In genomic region chr19:55304980-55305379, GRCh38 we compare ENCODE assay signal across 17 cellular contexts. TPM values are rescaled to one million over a fixed set of nuclear protein-coding genes. Genes with fewer than 3 reads are reported as not detected.
DNase-seq lines count a peak whose midpoint lies in the region; ATAC-seq, FAIRE-seq and TF ChIP-seq lines count a peak whose summit lies in the region.
"Had no signal": no experiment of that assay in that cellular context is flagged by ENCODE, and none has a peak within 500 bp of the region (broad histone marks: within the 10 kb centered on the region; RNA-seq: fewer than 3 reads in every experiment).

No MANE protein-coding gene starts in this region.

- DNase-seq in HepG2 (ENCODE audit: low spot score) (no peak), right lobe of liver (no peak), foreskin keratinocyte (no peak), SK-N-DZ (ENCODE audit: low spot score) (no peak)
- DNase-seq in stimulated activated CD8-positive, alpha-beta memory T cell treated with anti-CD3 and anti-CD28 coated beads, Interleukin-4, amount 100 ng/mL, for 48 hours = no peak
- no peak for DNase-seq in activated CD4-positive, alpha-beta T cell treated with anti-CD3 and anti-CD28 coated beads for 48 hours
- DNase-seq: NCI-H2029 treated with DMSO at 0.1 percent for 48 hours had no signal

- no peak for TF ChIP-seq CTCF in HepG2 (CRISPR knock-in tag; IDR thresholded peaks at IDR 0.05)
- no peak for TF ChIP-seq CTCF in right lobe of liver (IDR thresholded peaks at IDR 0.05)
- no peak for TF ChIP-seq CTCF in foreskin keratinocyte (conservative IDR thresholded peaks at IDR 0.05)

- intact Hi-C loops in HepG2 (cut with micrococcal nuclease; ENCODE audit: unreplicated experiment) = no loop called here
- intact Hi-C loops in right lobe of liver (cut with DNase I) = loop anchor here in 1 of 2 donors (10.0 kb wide), 1 partner anchor 100 kb away; the partner anchor contains the start of gene UBE2S

- in situ Hi-C loops in HepG2 (cut with HindIII; ENCODE audit: extremely low pct_ligation_motif_present, low pct_unique_long_range_greater_than_20kb) = loop anchor here (5.0 kb wide), 1 partner anchor 112 kb away; no protein-coding TSS in a partner anchor

- no TSS peak for BruUV-seq in HepG2 (replicated peaks; lab: Mats Ljungman, UMichigan)

- no peak overlapping the region for H3K4me2 ChIP-seq in HepG2 (ENCODE audit: low read depth, low read length)

- no peak for FAIRE-seq in HepG2 (lab: Jason Lieb, UNC)
- FAIRE-seq: G401.6, HTR-8/SVneo had no signal

- no peak overlapping the region for H3K4me3 ChIP-seq in HepG2 (replicated peaks in 1 of 3; ENCODE audit: insufficient read depth in 1 of 3, low read depth in 2 of 3, low read length in 3 of 3)
- no peak overlapping the region for H3K4me3 ChIP-seq in right lobe of liver
- H3K4me3 ChIP-seq: SJSA1 had no signal

- WGBS in HepG2 (ENCODE audit: low lambda C conversion rate) = 61% methylated on average over 10 of the region's 14 CpGs
- WGBS in right lobe of liver (ENCODE audit: insufficient coverage, low coverage, low lambda C conversion rate, missing lambda C conversion rate) = 76% methylated on average over 10 of the region's 14 CpGs

- TF ChIP-seq EP300 in HepG2 (IDR thresholded peaks at IDR 0.05; ENCODE audit: low read depth in 2 of 2, low read length in 2 of 2) = no peak
- no peak for TF ChIP-seq EP300 in HepG2 (CRISPR knock-in tag; IDR thresholded peaks at IDR 0.05; ENCODE audit: borderline replicate concordance)

- H3K36me3 ChIP-seq in HepG2 (replicated peaks in 1 of 2; ENCODE audit: control insufficient read depth in 1 of 2, insufficient read depth in 2 of 2, low read length in 2 of 2) (no peaks in the 10 kb centered on the region), right lobe of liver (no peaks in the 10 kb centered on the region)

- H3K27ac ChIP-seq in HepG2 (ENCODE audit: extremely low read length, insufficient read depth, low read length) = no peak overlapping the region
- H3K27ac ChIP-seq in right lobe of liver = no peak overlapping the region
- no peak overlapping the region for H3K27ac ChIP-seq in foreskin keratinocyte
- H3K27ac ChIP-seq: SJSA1 had no signal

- POLR2A ChIA-PET in HepG2 (lab: Yijun Ruan, JAX) = no interaction called here

- peaks cover 23% of the 10 kb centered on the region for H3K4me1 ChIP-seq in HepG2 (ENCODE audit: insufficient read depth, low read length)
- no peaks in the 10 kb centered on the region for H3K4me1 ChIP-seq in right lobe of liver
- H3K4me1 ChIP-seq in foreskin keratinocyte = no peaks in the 10 kb centered on the region

- H3K27me3 ChIP-seq in HepG2 (ENCODE audit: control insufficient read depth in 1 of 2, insufficient read depth in 2 of 2, low read length in 2 of 2) = peaks cover 0 to 10% of the 10 kb centered on the region in 2 experiments; a peak in 2 of 5 replicates
- no peaks in the 10 kb centered on the region for H3K27me3 ChIP-seq in right lobe of liver
- no peaks in the 10 kb centered on the region for H3K27me3 ChIP-seq in foreskin keratinocyte
- H3K27me3 ChIP-seq: SJSA1 had no signal

- no peak for ATAC-seq in HepG2
- no peak for ATAC-seq in right lobe of liver
- ATAC-seq in foreskin keratinocyte = peak; percentile 5

- TF ChIP-seq POLR2A in HepG2 (IDR thresholded peaks at IDR 0.05; ENCODE audit: insufficient read depth in 1 of 2, low read depth in 2 of 2, low read length in 2 of 2) (no peak), right lobe of liver (IDR thresholded peaks at IDR 0.05) (no peak)

- TF ChIP-seq RAD21 in HepG2 (CRISPR knock-in tag; IDR thresholded peaks at IDR 0.05) = no peak

- no peaks in the 10 kb centered on the region for H3K79me2 ChIP-seq in HepG2 (ENCODE audit: insufficient read depth, low read length)

- no peaks in the 10 kb centered on the region for H4K20me1 ChIP-seq in HepG2 (ENCODE audit: insufficient read depth, low read length)

- CTCF ChIA-PET in HepG2 (lab: Yijun Ruan, JAX; ENCODE audit: low intra/inter-chr PET ratio, low total read pairs) = no interaction called here

- no peak overlapping the region for H2AFZ ChIP-seq in HepG2 (ENCODE audit: low read length)

- H3K9me3 ChIP-seq in HepG2 (ENCODE audit: low read length) (no peaks in the 10 kb centered on the region), right lobe of liver (no peaks in the 10 kb centered on the region)
- H3K9me3 ChIP-seq: Caco-2, SJSA1 had no signal

- no peak overlapping the region for H3K9ac ChIP-seq in HepG2 (ENCODE audit: insufficient read depth, low read depth, low read length)

RNA-seq across cellular contexts. Expression of gene TMEM150B, which starts 20.2 kb away (rescaled TPM):
- total RNA-seq in HepG2 (2016; rRNA removed; fragmentation: Illumina TruSeq; extraction: Trizol) (0.74 and 1.3 TPM in 2 replicates), right lobe of liver (1 to 10 TPM; 1.1 to 5.6 (median 2.2) TPM), foreskin keratinocyte (not detected in 2 replicates)
- 0.79 and 1.0 TPM in 2 replicates for total RNA-seq in HepG2 (2016; cell fraction: cytosol; rRNA removed; fragmentation: Illumina TruSeq; extraction: Trizol; ENCODE audit: low read depth)
- total RNA-seq in HepG2 (2016; cell fraction: insoluble cytoplasmic fraction; rRNA removed; fragmentation: Illumina TruSeq; extraction: Trizol) = 0.70 and 1.0 TPM in 2 replicates
- total RNA-seq in HepG2 (2016; cell fraction: membrane; rRNA removed; fragmentation: Illumina TruSeq; extraction: Trizol) = 0.62 and 0.77 TPM in 2 replicates
- 0.84 and 1.5 TPM in 2 replicates for total RNA-seq in HepG2 (2016; cell fraction: nucleus; rRNA removed; fragmentation: Illumina TruSeq; extraction: Trizol)
- polyA plus RNA-seq in HepG2 (2011; rRNA removed) (1.8 and 2.9 TPM in 2 replicates), foreskin keratinocyte (not detected in 2 replicates)
- polyA plus RNA-seq in HepG2 (2011; cell fraction: cytosol; rRNA removed) = 2.4 and 2.5 TPM in 2 replicates
- polyA plus RNA-seq in HepG2 (2011; cell fraction: nucleus; rRNA removed) = 6.2 and 7.0 TPM in 2 replicates
- 3.3 and 3.4 TPM in 2 replicates for polyA plus RNA-seq in HepG2 (2012)
- 0.33 and 0.50 TPM in 2 replicates for polyA plus RNA-seq in HepG2 (2016; cell fraction: cytosol; fragmentation: Illumina TruSeq; extraction: Trizol; ENCODE audit: low read depth)
- 0.37 and 0.74 TPM in 2 replicates for polyA plus RNA-seq in HepG2 (2016; cell fraction: insoluble cytoplasmic fraction; fragmentation: Illumina TruSeq; extraction: Trizol; ENCODE audit: low read depth)
- polyA plus RNA-seq in HepG2 (2016; cell fraction: membrane; fragmentation: Illumina TruSeq; extraction: Trizol; ENCODE audit: low read depth) = 0.28 and 1.2 TPM in 2 replicates
- 1.7 and 1.9 TPM in 2 replicates for polyA plus RNA-seq in HepG2 (2016; cell fraction: nucleus; fragmentation: Illumina TruSeq; extraction: Trizol; ENCODE audit: insufficient read depth, low read depth)
- 5.1 TPM in 1 of 2 replicates, not detected in the other for polyA minus RNA-seq in HepG2 (2011; rRNA and poly(A)+ RNA removed; ENCODE audit: low replicate concordance)
- polyA minus RNA-seq in HepG2 (2011; cell fraction: cytosol; rRNA and poly(A)+ RNA removed) = 1.9 and 2.7 TPM in 2 replicates
- polyA minus RNA-seq in HepG2 (2011; cell fraction: nucleus; rRNA and poly(A)+ RNA removed) = 1.4 and 1.5 TPM in 2 replicates
- polyA plus RNA-seq in SK-N-DZ (2014; cell fraction: cytosol; rRNA removed) = not detected in 2 replicates
- polyA plus RNA-seq in SK-N-DZ (2014; cell fraction: nucleus; rRNA removed) = not detected in 2 replicates
- total RNA-seq: B cell, LHCN-M2, PC-3, SJSA1 had no signal
- polyA plus RNA-seq: AG04450; CD4-positive, CD25-positive, alpha-beta regulatory T cell; IgD-negative memory B cell had no signal

RNA-seq across cellular contexts. Expression of gene BRSK1, which starts 21.2 kb away (rescaled TPM):
- 0.18 TPM in 1 of 2 replicates, not detected in the other for total RNA-seq in HepG2 (2016; rRNA removed; fragmentation: Illumina TruSeq; extraction: Trizol)
- not detected in 2 replicates for total RNA-seq in HepG2 (2016; cell fraction: cytosol; rRNA removed; fragmentation: Illumina TruSeq; extraction: Trizol; ENCODE audit: low read depth)
- total RNA-seq in HepG2 (2016; cell fraction: insoluble cytoplasmic fraction; rRNA removed; fragmentation: Illumina TruSeq; extraction: Trizol) = 0.19 TPM in 1 of 2 replicates, not detected in the other
- total RNA-seq in HepG2 (2016; cell fraction: membrane; rRNA removed; fragmentation: Illumina TruSeq; extraction: Trizol) = 0.10 and 0.25 TPM in 2 replicates
- 0.60 TPM in 1 of 2 replicates, not detected in the other for total RNA-seq in HepG2 (2016; cell fraction: nucleus; rRNA removed; fragmentation: Illumina TruSeq; extraction: Trizol)
- polyA plus RNA-seq in HepG2 (2011; rRNA removed) = 1.2 and 1.9 TPM in 2 replicates
- polyA plus RNA-seq in HepG2 (2011; cell fraction: cytosol; rRNA removed) = 0.75 and 1.1 TPM in 2 replicates
- polyA plus RNA-seq in HepG2 (2011; cell fraction: nucleus; rRNA removed) = 8.1 and 12.7 TPM in 2 replicates
- polyA plus RNA-seq in HepG2 (2012) = 0.74 and 1.1 TPM in 2 replicates
- 0.14 and 0.17 TPM in 2 replicates for polyA plus RNA-seq in HepG2 (2016; cell fraction: cytosol; fragmentation: Illumina TruSeq; extraction: Trizol; ENCODE audit: low read depth)
- polyA plus RNA-seq in HepG2 (2016; cell fraction: insoluble cytoplasmic fraction; fragmentation: Illumina TruSeq; extraction: Trizol; ENCODE audit: low read depth) = 0.20 and 0.44 TPM in 2 replicates
- polyA plus RNA-seq in HepG2 (2016; cell fraction: membrane; fragmentation: Illumina TruSeq; extraction: Trizol; ENCODE audit: low read depth) = 0.09 and 0.25 TPM in 2 replicates
- 0.68 and 0.79 TPM in 2 replicates for polyA plus RNA-seq in HepG2 (2016; cell fraction: nucleus; fragmentation: Illumina TruSeq; extraction: Trizol; ENCODE audit: insufficient read depth, low read depth)
- 0.72 and 1.3 TPM in 2 replicates for polyA minus RNA-seq in HepG2 (2011; rRNA and poly(A)+ RNA removed; ENCODE audit: low replicate concordance)
- polyA minus RNA-seq in HepG2 (2011; cell fraction: cytosol; rRNA and poly(A)+ RNA removed) = not detected in 2 replicates
- 1.0 and 1.2 TPM in 2 replicates for polyA minus RNA-seq in HepG2 (2011; cell fraction: nucleus; rRNA and poly(A)+ RNA removed)
- under 1 TPM in 3 of 6 experiments, not detected in 3; 0.20 to 0.29 (median 0.24) TPM for total RNA-seq in right lobe of liver
- total RNA-seq in foreskin keratinocyte = 3.1 and 3.6 TPM in 2 replicates
- 2.4 and 2.6 TPM in 2 replicates for polyA plus RNA-seq in foreskin keratinocyte
- 13.6 and 15.5 TPM in 2 replicates for polyA plus RNA-seq in SK-N-DZ (2014; cell fraction: cytosol; rRNA removed)
- 42.4 and 45.2 TPM in 2 replicates for polyA plus RNA-seq in SK-N-DZ (2014; cell fraction: nucleus; rRNA removed)
- polyA plus RNA-seq: CD4-positive, CD25-positive, alpha-beta regulatory T cell had no signal

RNA-seq across cellular contexts. Expression of gene HSPBP1, which starts 25.1 kb away (rescaled TPM):
- 33.7 and 35.9 TPM in 2 replicates for total RNA-seq in HepG2 (2016; rRNA removed; fragmentation: Illumina TruSeq; extraction: Trizol)
- total RNA-seq in HepG2 (2016; cell fraction: cytosol; rRNA removed; fragmentation: Illumina TruSeq; extraction: Trizol; ENCODE audit: low read depth) = 3.9 TPM in 2 replicates
- total RNA-seq in HepG2 (2016; cell fraction: insoluble cytoplasmic fraction; rRNA removed; fragmentation: Illumina TruSeq; extraction: Trizol) = 32.9 and 34.5 TPM in 2 replicates
- total RNA-seq in HepG2 (2016; cell fraction: membrane; rRNA removed; fragmentation: Illumina TruSeq; extraction: Trizol) = 8.1 and 8.5 TPM in 2 replicates
- 14.3 and 15.8 TPM in 2 replicates for total RNA-seq in HepG2 (2016; cell fraction: nucleus; rRNA removed; fragmentation: Illumina TruSeq; extraction: Trizol)
- 22.3 and 25.7 TPM in 2 replicates for polyA plus RNA-seq in HepG2 (2011; rRNA removed)
- polyA plus RNA-seq in HepG2 (2011; cell fraction: cytosol; rRNA removed) = 19.2 and 35.4 TPM in 2 replicates
- 19.5 and 22.1 TPM in 2 replicates for polyA plus RNA-seq in HepG2 (2011; cell fraction: nucleus; rRNA removed)
- 14.9 and 21.2 TPM in 2 replicates for polyA plus RNA-seq in HepG2 (2012)
- polyA plus RNA-seq in HepG2 (2016; cell fraction: cytosol; fragmentation: Illumina TruSeq; extraction: Trizol; ENCODE audit: low read depth) = 5.6 and 5.7 TPM in 2 replicates
- polyA plus RNA-seq in HepG2 (2016; cell fraction: insoluble cytoplasmic fraction; fragmentation: Illumina TruSeq; extraction: Trizol; ENCODE audit: low read depth) = 53.4 and 56.0 TPM in 2 replicates
- polyA plus RNA-seq in HepG2 (2016; cell fraction: membrane; fragmentation: Illumina TruSeq; extraction: Trizol; ENCODE audit: low read depth) = 8.9 and 9.7 TPM in 2 replicates
- polyA plus RNA-seq in HepG2 (2016; cell fraction: nucleus; fragmentation: Illumina TruSeq; extraction: Trizol; ENCODE audit: insufficient read depth, low read depth) = 26.8 and 27.6 TPM in 2 replicates
- polyA minus RNA-seq in HepG2 (2011; rRNA and poly(A)+ RNA removed; ENCODE audit: low replicate concordance) = 33.2 and 42.3 TPM in 2 replicates
- polyA minus RNA-seq in HepG2 (2011; cell fraction: cytosol; rRNA and poly(A)+ RNA removed) = 15.9 and 23.8 TPM in 2 replicates
- 4.6 and 6.1 TPM in 2 replicates for polyA minus RNA-seq in HepG2 (2011; cell fraction: nucleus; rRNA and poly(A)+ RNA removed)
- total RNA-seq in right lobe of liver = 10 to 100 TPM; 11.3 to 28.3 (median 15.6) TPM
- total RNA-seq in foreskin keratinocyte = 43.0 and 45.8 TPM in 2 replicates
- polyA plus RNA-seq in foreskin keratinocyte = 74.1 and 75.2 TPM in 2 replicates
- polyA plus RNA-seq in SK-N-DZ (2014; cell fraction: cytosol; rRNA removed) = 55.8 and 70.4 TPM in 2 replicates
- 22.3 and 37.8 TPM in 2 replicates for polyA plus RNA-seq in SK-N-DZ (2014; cell fraction: nucleus; rRNA removed)

RNA-seq across cellular contexts. Expression of gene KMT5C, which starts 34.7 kb away (rescaled TPM):
- 2.1 and 5.5 TPM in 2 replicates for total RNA-seq in HepG2 (2016; rRNA removed; fragmentation: Illumina TruSeq; extraction: Trizol)
- total RNA-seq in HepG2 (2016; cell fraction: cytosol; rRNA removed; fragmentation: Illumina TruSeq; extraction: Trizol; ENCODE audit: low read depth) = 1.8 and 2.2 TPM in 2 replicates
- 1.8 and 4.7 TPM in 2 replicates for total RNA-seq in HepG2 (2016; cell fraction: insoluble cytoplasmic fraction; rRNA removed; fragmentation: Illumina TruSeq; extraction: Trizol)
- total RNA-seq in HepG2 (2016; cell fraction: membrane; rRNA removed; fragmentation: Illumina TruSeq; extraction: Trizol) = 3.9 and 4.5 TPM in 2 replicates
- 5.3 and 6.2 TPM in 2 replicates for total RNA-seq in HepG2 (2016; cell fraction: nucleus; rRNA removed; fragmentation: Illumina TruSeq; extraction: Trizol)
- polyA plus RNA-seq in HepG2 (2011; rRNA removed) = 9.0 and 11.8 TPM in 2 replicates
- polyA plus RNA-seq in HepG2 (2011; cell fraction: cytosol; rRNA removed) = 6.6 and 8.7 TPM in 2 replicates
- 46.8 and 58.8 TPM in 2 replicates for polyA plus RNA-seq in HepG2 (2011; cell fraction: nucleus; rRNA removed)
- 10.0 and 13.2 TPM in 2 replicates for polyA plus RNA-seq in HepG2 (2012)
- polyA plus RNA-seq in HepG2 (2016; cell fraction: cytosol; fragmentation: Illumina TruSeq; extraction: Trizol; ENCODE audit: low read depth) = 1.3 and 1.4 TPM in 2 replicates
- polyA plus RNA-seq in HepG2 (2016; cell fraction: insoluble cytoplasmic fraction; fragmentation: Illumina TruSeq; extraction: Trizol; ENCODE audit: low read depth) = 2.6 and 4.4 TPM in 2 replicates
- 2.5 and 3.8 TPM in 2 replicates for polyA plus RNA-seq in HepG2 (2016; cell fraction: membrane; fragmentation: Illumina TruSeq; extraction: Trizol; ENCODE audit: low read depth)
- polyA plus RNA-seq in HepG2 (2016; cell fraction: nucleus; fragmentation: Illumina TruSeq; extraction: Trizol; ENCODE audit: insufficient read depth, low read depth) = 14.7 and 16.2 TPM in 2 replicates
- polyA minus RNA-seq in HepG2 (2011; rRNA and poly(A)+ RNA removed; ENCODE audit: low replicate concordance) = 9.0 and 17.8 TPM in 2 replicates
- polyA minus RNA-seq in HepG2 (2011; cell fraction: cytosol; rRNA and poly(A)+ RNA removed) = 4.7 and 5.3 TPM in 2 replicates
- 7.0 and 12.1 TPM in 2 replicates for polyA minus RNA-seq in HepG2 (2011; cell fraction: nucleus; rRNA and poly(A)+ RNA removed)
- total RNA-seq in right lobe of liver = 1 to 10 TPM; 2.3 to 5.3 (median 3.7) TPM
- total RNA-seq in foreskin keratinocyte = 6.9 and 8.6 TPM in 2 replicates
- 6.0 and 6.5 TPM in 2 replicates for polyA plus RNA-seq in foreskin keratinocyte
- 33.8 and 39.3 TPM in 2 replicates for polyA plus RNA-seq in SK-N-DZ (2014; cell fraction: cytosol; rRNA removed)
- polyA plus RNA-seq in SK-N-DZ (2014; cell fraction: nucleus; rRNA removed) = 101 and 123 TPM in 2 replicates

RNA-seq across cellular contexts. Expression of gene PPP6R1, which starts 46.2 kb away (rescaled TPM):
- total RNA-seq in HepG2 (2016; rRNA removed; fragmentation: Illumina TruSeq; extraction: Trizol) (23.0 and 25.8 TPM in 2 replicates), right lobe of liver (10 to 100 TPM; 26.4 to 39.6 (median 30.2) TPM), foreskin keratinocyte (57.6 and 65.2 TPM in 2 replicates)
- total RNA-seq in HepG2 (2016; cell fraction: cytosol; rRNA removed; fragmentation: Illumina TruSeq; extraction: Trizol; ENCODE audit: low read depth) = 6.5 and 7.1 TPM in 2 replicates
- total RNA-seq in HepG2 (2016; cell fraction: insoluble cytoplasmic fraction; rRNA removed; fragmentation: Illumina TruSeq; extraction: Trizol) = 18.2 and 27.7 TPM in 2 replicates
- 22.9 and 23.1 TPM in 2 replicates for total RNA-seq in HepG2 (2016; cell fraction: membrane; rRNA removed; fragmentation: Illumina TruSeq; extraction: Trizol)
- total RNA-seq in HepG2 (2016; cell fraction: nucleus; rRNA removed; fragmentation: Illumina TruSeq; extraction: Trizol) = 20.2 and 25.1 TPM in 2 replicates
- polyA plus RNA-seq in HepG2 (2011; rRNA removed) (54.0 and 75.7 TPM in 2 replicates), foreskin keratinocyte (48.5 and 52.7 TPM in 2 replicates)
- polyA plus RNA-seq in HepG2 (2011; cell fraction: cytosol; rRNA removed) = 44.7 and 48.8 TPM in 2 replicates
- 190 and 211 TPM in 2 replicates for polyA plus RNA-seq in HepG2 (2011; cell fraction: nucleus; rRNA removed)
- polyA plus RNA-seq in HepG2 (2012) = 51.7 and 56.8 TPM in 2 replicates
- 8.4 and 9.7 TPM in 2 replicates for polyA plus RNA-seq in HepG2 (2016; cell fraction: cytosol; fragmentation: Illumina TruSeq; extraction: Trizol; ENCODE audit: low read depth)
- polyA plus RNA-seq in HepG2 (2016; cell fraction: insoluble cytoplasmic fraction; fragmentation: Illumina TruSeq; extraction: Trizol; ENCODE audit: low read depth) = 27.5 and 36.1 TPM in 2 replicates
- polyA plus RNA-seq in HepG2 (2016; cell fraction: membrane; fragmentation: Illumina TruSeq; extraction: Trizol; ENCODE audit: low read depth) = 20.6 and 23.5 TPM in 2 replicates
- 73.4 and 77.9 TPM in 2 replicates for polyA plus RNA-seq in HepG2 (2016; cell fraction: nucleus; fragmentation: Illumina TruSeq; extraction: Trizol; ENCODE audit: insufficient read depth, low read depth)
- 112 and 140 TPM in 2 replicates for polyA minus RNA-seq in HepG2 (2011; rRNA and poly(A)+ RNA removed; ENCODE audit: low replicate concordance)
- 48.9 and 57.3 TPM in 2 replicates for polyA minus RNA-seq in HepG2 (2011; cell fraction: cytosol; rRNA and poly(A)+ RNA removed)
- polyA minus RNA-seq in HepG2 (2011; cell fraction: nucleus; rRNA and poly(A)+ RNA removed) = 48.9 and 67.0 TPM in 2 replicates
- 13.9 and 15.3 TPM in 2 replicates for polyA plus RNA-seq in SK-N-DZ (2014; cell fraction: cytosol; rRNA removed)
- 22.0 and 32.5 TPM in 2 replicates for polyA plus RNA-seq in SK-N-DZ (2014; cell fraction: nucleus; rRNA removed)
